In genomic region chr6:11744753-11745152, GRCh38 we compare ENCODE assay signal across 13 cellular contexts. TPM values are rescaled to one million over a fixed set of nuclear protein-coding genes. Genes with fewer than 3 reads are reported as not detected.
A peak's percentile ranks its signal among the peaks of the same experiment; 100 is the strongest.
DNase-seq lines count a peak whose midpoint lies in the region; ATAC-seq and TF ChIP-seq lines count a peak whose summit lies in the region.
"Had no signal": no experiment of that assay in that cellular context is flagged by ENCODE, and none has a peak within 500 bp of the region (broad histone marks: within the 10 kb centered on the region; RNA-seq: fewer than 3 reads in every experiment).

No MANE protein-coding gene starts in this region.

- H3K4me1 ChIP-seq in gastroesophageal sphincter = peaks cover 0 to 11% (median 8%) of the 10 kb centered on the region in 3 donors
- peaks cover 9% of the 10 kb centered on the region for H3K4me1 ChIP-seq in ovary (ENCODE audit: insufficient read depth)

- TF ChIP-seq EP300 in gastroesophageal sphincter (IDR thresholded peaks at IDR 0.05) = no peak
- TF ChIP-seq EP300 in ovary (IDR thresholded peaks at IDR 0.05) = peak; percentile 40

- peak; percentile 92 for ATAC-seq in gastroesophageal sphincter
- no peak for ATAC-seq in GM21360 (IDR thresholded peaks at IDR 0.05; ENCODE audit: unreplicated experiment)
- no peak for ATAC-seq in GM19035 (IDR thresholded peaks at IDR 0.05; ENCODE audit: unreplicated experiment)
- ATAC-seq: activated naive CD8-positive, alpha-beta T cell treated with anti-CD3 and anti-CD28 coated beads, Interleukin-2, amount 50 U/mL, for 24 hours; GM23338 had no signal

- H3K27me3 ChIP-seq in gastroesophageal sphincter (no peaks in the 10 kb centered on the region), ovary (no peaks in the 10 kb centered on the region)

- in situ Hi-C loops in SK-MEL-5 (cut with HindIII; ENCODE audit: low pct_unique_long_range_greater_than_20kb, low sequenced_read_pairs) = no loop called here

- 17 to 18% methylated on average over 3 of the region's 3 CpGs for WGBS in gastroesophageal sphincter (ENCODE audit: low coverage in 1 of 2), 2 donors
- WGBS in ovary, 3 donors = 13 to 38% (median 23%) methylated on average over 3 of the region's 3 CpGs

- TF ChIP-seq POLR2A in gastroesophageal sphincter (IDR thresholded peaks at IDR 0.05) (no peak), ovary (IDR thresholded peaks at IDR 0.05) (no peak)

- H3K27ac ChIP-seq in gastroesophageal sphincter (peak overlapping the region in 3 of 4 donors; percentile 56 to 63 (median 59)), ovary (no peak overlapping the region)
- H3K27ac ChIP-seq: HL-60, RWPE1 had no signal

- DNase-seq in AG08395 (ENCODE audit: low spot score) = peak; percentile 77
- DNase-seq in SK-MEL-5 (ENCODE audit: low read depth, low spot score) = peak; percentile 39
- peak in 3 of 5 donors; percentile 46 to 63 (median 48) for DNase-seq in ovary
- no peak for DNase-seq in DMS153 (lab: John Stamatoyannopoulos, UW)
- no peak for DNase-seq in stimulated activated CD4-positive, alpha-beta T cell treated with anti-CD3 and anti-CD28 coated beads, Interleukin-2, amount 100 ng/mL, for 24 hours
- DNase-seq: activated CD4-positive, alpha-beta T cell treated with anti-CD3 and anti-CD28 coated beads, Interleukin-2, amount 10 ng/mL, durations not matched to agents 24 days and 14 days; activated naive CD8-positive, alpha-beta T cell treated with anti-CD3 and anti-CD28 coated beads, Interleukin-2, amount 50 U/mL, for 24 hours had no signal

- no peaks in the 10 kb centered on the region for H3K9me3 ChIP-seq in gastroesophageal sphincter
- no peaks in the 10 kb centered on the region for H3K9me3 ChIP-seq in ovary

- H3K36me3 ChIP-seq in gastroesophageal sphincter = no peaks in the 10 kb centered on the region
- no peaks in the 10 kb centered on the region for H3K36me3 ChIP-seq in ovary

- intact Hi-C loops in ovary (cut with DNase I) = no loop called here

- TF ChIP-seq CTCF in gastroesophageal sphincter (IDR thresholded peaks at IDR 0.05) (no peak), ovary (IDR thresholded peaks at IDR 0.05) (no peak)

- H3K4me3 ChIP-seq in gastroesophageal sphincter = no peak overlapping the region
- no peak overlapping the region for H3K4me3 ChIP-seq in ovary
- H3K4me3 ChIP-seq: GM23338 had no signal

RNA-seq across cellular contexts. Expression of gene ADTRP, which starts 33.9 kb away (rescaled TPM):
- not detected in 2 replicates for total RNA-seq in SK-MEL-5 (2014; rRNA removed; shearing (Covaris generic))
- polyA plus RNA-seq in SK-MEL-5 (2015; cell fraction: cytosol; rRNA removed) = 0.25 and 0.36 TPM in 2 replicates
- polyA plus RNA-seq in SK-MEL-5 (2015; cell fraction: nucleus; rRNA removed) = 0.37 TPM in 1 of 2 replicates, not detected in the other
- total RNA-seq in gastroesophageal sphincter (under 1 TPM in 3 of 4 donors, not detected in 1; 0.23 to 0.72 (median 0.67) TPM), ovary (under 1 TPM in 2 of 7 donors, not detected in 5; 0.31 to 0.80 TPM)
- under 1 TPM; 0.12 to 0.37 TPM for polyA plus RNA-seq in ovary
- total RNA-seq: GM23338 had no signal
- polyA plus RNA-seq: GM23338 had no signal

Comparison
In these comparisons a context has a peak if more than half of its experiments do, and no peak if none do; other contexts are left out.
1. DNase-seq: peak in AG08395 (single experiment), SK-MEL-5 (single experiment) and ovary (3 of 5); none in DMS153 (single experiment) and stimulated activated CD4-positive, alpha-beta T cell treated with anti-CD3 and anti-CD28 coated beads, Interleukin-2, amount 100 ng/mL, for 24 hours (0 of 2).
2. H3K27ac ChIP-seq: peak in gastroesophageal sphincter (3 of 4); none in ovary (0 of 2).